In genomic region chr17:33981713-33982601, GRCh38 we compare ENCODE assay signal across 14 cellular contexts.
A peak's percentile ranks its signal among the peaks of the same experiment; 100 is the strongest.
DNase-seq lines count a peak whose midpoint lies in the region; ATAC-seq lines count a peak whose summit lies in the region.
"Had no signal": no experiment of that assay in that cellular context is flagged by ENCODE, and none has a peak within 500 bp of the region (broad histone marks: within the 10 kb centered on the region; RNA-seq: fewer than 3 reads in every experiment).

No MANE protein-coding gene starts in this region.

- H3K4me3 ChIP-seq in effector memory CD4-positive, alpha-beta T cell (ENCODE audit: insufficient read depth, low read depth, low read length, poor library complexity, severe bottlenecking), result no peak overlapping the region
- H3K4me3 ChIP-seq: ovary, smooth muscle cell, stomach had no signal

- peaks cover 5% of the 10 kb centered on the region for H3K27me3 Mint-ChIP-seq in activated CD4-positive, alpha-beta T cell treated with anti-CD3 and anti-CD28 coated beads, Interleukin-2, amount 10 ng/mL, durations not matched to agents 24 days and 14 days

- no peak overlapping the region for H3K27ac Mint-ChIP-seq in activated CD4-positive, alpha-beta T cell treated with anti-CD3 and anti-CD28 coated beads, Interleukin-2, amount 10 ng/mL, durations not matched to agents 24 days and 14 days
- H3K27ac Mint-ChIP-seq: activated T-helper 17 cell treated with anti-CD3 and anti-CD28 coated beads, Interleukin-2, amount 50 U/mL, for 72 hours had no signal

- no peaks in the 10 kb centered on the region for H3K9me3 Mint-ChIP-seq in activated CD4-positive, alpha-beta T cell treated with anti-CD3 and anti-CD28 coated beads, Interleukin-2, amount 10 ng/mL, durations not matched to agents 24 days and 14 days
- H3K9me3 Mint-ChIP-seq: activated T-helper 17 cell treated with anti-CD3 and anti-CD28 coated beads, Interleukin-2, amount 50 U/mL, for 72 hours had no signal

- H3K36me3 ChIP-seq in effector memory CD4-positive, alpha-beta T cell (ENCODE audit: control insufficient read depth, insufficient read depth, low read length), result no peaks in the 10 kb centered on the region
- H3K36me3 ChIP-seq: ovary, stomach had no signal

- H3K27me3 ChIP-seq in effector memory CD4-positive, alpha-beta T cell (replicated peaks; ENCODE audit: control insufficient read depth, insufficient read depth, low read length, poor library complexity, severe bottlenecking), result no peaks in the 10 kb centered on the region
- H3K27me3 ChIP-seq: ovary, stomach had no signal

- DNase-seq in DMS 273 treated with DMSO at 0.1 percent for 48 hours (lab: John Stamatoyannopoulos, UW), result peak; percentile 58
- DNase-seq in MV-4-11 (lab: John Stamatoyannopoulos, UW), result peak; percentile 79
- DNase-seq in NCI-H2227 treated with DMSO at 0.1 percent for 48 hours (lab: John Stamatoyannopoulos, UW), result peak; percentile 93
- peak; percentile 48 for DNase-seq in ecto neural progenitor cell (ENCODE audit: low spot score)
- no peak for DNase-seq in SIG-M5 treated with dmso at 0.1 percent for 504 hours (lab: John Stamatoyannopoulos, UW; ENCODE audit: unreplicated experiment)
- DNase-seq in effector memory CD4-positive, alpha-beta T cell, result no peak
- DNase-seq in activated CD4-positive, alpha-beta T cell treated with anti-CD3 and anti-CD28 coated beads, Interleukin-2, amount 10 ng/mL, durations not matched to agents 24 days and 14 days, result no peak
- DNase-seq: NCI-H446 treated with DMSO at 0.1 percent for 48 hours, ovary, stomach had no signal

- no peak overlapping the region for H3K4me3 Mint-ChIP-seq in activated CD4-positive, alpha-beta T cell treated with anti-CD3 and anti-CD28 coated beads, Interleukin-2, amount 10 ng/mL, durations not matched to agents 24 days and 14 days
- H3K4me3 Mint-ChIP-seq: activated T-helper 17 cell treated with anti-CD3 and anti-CD28 coated beads, Interleukin-2, amount 50 U/mL, for 72 hours had no signal

- intact Hi-C loops in activated CD4-positive, alpha-beta T cell treated with anti-CD3 and anti-CD28 coated beads, Interleukin-2, amount 10 ng/mL, durations not matched to agents 24 days and 14 days (cut with micrococcal nuclease), result no loop called here

- no peak overlapping the region for H3K27ac ChIP-seq in effector memory CD4-positive, alpha-beta T cell (ENCODE audit: insufficient read depth, low read length, poor library complexity, severe bottlenecking)
- H3K27ac ChIP-seq: C4-2B, ovary, stomach had no signal

- H3K9me3 ChIP-seq in effector memory CD4-positive, alpha-beta T cell (ENCODE audit: control insufficient read depth, low read length), result no peaks in the 10 kb centered on the region
- H3K9me3 ChIP-seq: ovary, stomach had no signal

- H3K36me3 Mint-ChIP-seq in activated CD4-positive, alpha-beta T cell treated with anti-CD3 and anti-CD28 coated beads, Interleukin-2, amount 10 ng/mL, durations not matched to agents 24 days and 14 days (ENCODE audit: low read depth), result no peaks in the 10 kb centered on the region

- H3K4me1 ChIP-seq in effector memory CD4-positive, alpha-beta T cell (ENCODE audit: control insufficient read depth, insufficient read depth, low read length, poor library complexity, severe bottlenecking), result no peaks in the 10 kb centered on the region
- H3K4me1 ChIP-seq: stomach had no signal

- ATAC-seq in GM21717 (IDR thresholded peaks at IDR 0.05; ENCODE audit: unreplicated experiment), result no peak
- ATAC-seq: activated T-helper 17 cell treated with anti-CD3 and anti-CD28 coated beads, Interleukin-2, amount 50 U/mL, for 72 hours had no signal

- peaks cover 4% of the 10 kb centered on the region for H3K4me1 Mint-ChIP-seq in activated CD4-positive, alpha-beta T cell treated with anti-CD3 and anti-CD28 coated beads, Interleukin-2, amount 10 ng/mL, durations not matched to agents 24 days and 14 days
- H3K4me1 Mint-ChIP-seq: activated T-helper 17 cell treated with anti-CD3 and anti-CD28 coated beads, Interleukin-2, amount 50 U/mL, for 72 hours had no signal

Comparison
In these comparisons a context has a peak if more than half of its experiments do, and no peak if none do; other contexts are left out.
1. DNase-seq: peak in DMS 273 treated with DMSO at 0.1 percent for 48 hours (single experiment), MV-4-11 (single experiment), NCI-H2227 treated with DMSO at 0.1 percent for 48 hours (single experiment) and ecto neural progenitor cell (single experiment); none in SIG-M5 treated with dmso at 0.1 percent for 504 hours (single experiment), effector memory CD4-positive, alpha-beta T cell (0 of 3) and activated CD4-positive, alpha-beta T cell treated with anti-CD3 and anti-CD28 coated beads, Interleukin-2, amount 10 ng/mL, durations not matched to agents 24 days and 14 days (single experiment).